In the genomic region with DNA sequence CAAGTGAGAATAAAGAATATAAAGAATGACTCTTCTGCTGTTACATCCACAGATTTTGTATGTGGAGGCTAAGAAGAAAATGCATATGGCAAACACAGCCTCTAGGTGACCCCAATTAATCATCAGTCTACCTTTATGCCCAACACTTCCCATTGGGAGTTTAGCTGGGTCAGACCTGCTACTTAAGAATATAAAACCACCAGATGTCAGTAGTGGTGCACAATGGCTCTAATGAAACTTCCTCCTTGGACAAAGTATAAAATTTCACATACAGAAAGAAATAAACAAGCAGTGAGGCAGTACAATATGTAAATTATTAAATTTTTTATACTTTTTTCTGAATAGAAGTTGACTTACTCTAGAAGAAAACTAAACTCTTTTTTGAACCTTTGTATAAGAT, we compare ENCODE assay signal across 10 cellular contexts.
DNase-seq lines count a peak whose midpoint lies in the region; ATAC-seq, FAIRE-seq and TF ChIP-seq lines count a peak whose summit lies in the region.
"Had no signal": no experiment of that assay in that cellular context is flagged by ENCODE, and none has a peak within 500 bp of the region (broad histone marks: within the 10 kb centered on the region; RNA-seq: fewer than 3 reads in every experiment).

No MANE protein-coding gene starts in this region.

- H3K4me2 ChIP-seq in MM.1S (ENCODE audit: low read depth, low read length) (no peak overlapping the region), neural cell (ENCODE audit: low read length) (no peak overlapping the region)

- intact Hi-C loops in dorsolateral prefrontal cortex (cut with DNase I): no loop called here
- intact Hi-C loops in CD4-positive, alpha-beta T cell (cut with DNase I, micrococcal nuclease): loop anchor here in 1 of 2 experiments (5.0 kb wide), 1 partner anchor 48 kb away; no protein-coding TSS in a partner anchor

- TF ChIP-seq CTCF in D721Med (IDR thresholded peaks at IDR 0.05; ENCODE audit: insufficient read depth, missing control alignments) (peak; percentile 28), MM.1S (IDR thresholded peaks at IDR 0.05; ENCODE audit: low read length) (no peak), dorsolateral prefrontal cortex (IDR thresholded peaks at IDR 0.05 in 54 of 56, conservative IDR thresholded peaks at IDR 0.05 in 2 of 56; ENCODE audit: low read depth in 1 of 56, partially characterized antibody in 56 of 56) (peak in 34 of 56 donors; percentile 7 to 63 (median 34)), neural cell (IDR thresholded peaks at IDR 0.05; ENCODE audit: poor library complexity, severe bottlenecking) (peak; percentile 43)
- no peak for TF ChIP-seq CTCF in CD4-positive, alpha-beta T cell (IDR thresholded peaks at IDR 0.05)

- DNase-seq in D721Med (ENCODE audit: insufficient read length, low spot score) (no peak), MM.1S (peak; percentile 9), dorsolateral prefrontal cortex (no peak), epidermal melanocyte (ENCODE audit: insufficient read length, low spot score) (no peak)
- no peak for DNase-seq in CD4-positive, alpha-beta T cell
- DNase-seq in activated CD8-positive, alpha-beta memory T cell treated with anti-CD3 and anti-CD28 coated beads, Interleukin-2, amount 10 ng/mL, durations not matched to agents 7 days and 5 days: no peak
- DNase-seq: activated CD4-positive, alpha-beta memory T cell treated with anti-CD3 and anti-CD28 coated beads, Interleukin-2, amount 10 ng/mL, durations not matched to agents 7 days and 5 days had no signal

- H3K27ac ChIP-seq in MM.1S (ENCODE audit: low read length): no peak overlapping the region
- no peak overlapping the region for H3K27ac ChIP-seq in dorsolateral prefrontal cortex
- no peak overlapping the region for H3K27ac ChIP-seq in neural cell (ENCODE audit: low read length)
- H3K27ac ChIP-seq in CD4-positive, alpha-beta T cell (ENCODE audit: low read depth, low read length): no peak overlapping the region
- H3K27ac ChIP-seq: suprapubic skin had no signal

- POLR2A ChIA-PET in CD4-positive, alpha-beta T cell (lab: Charles Lee): no interaction called here

- no peaks in the 10 kb centered on the region for H3K27me3 Mint-ChIP-seq in CD4-positive, alpha-beta T cell
- H3K27me3 Mint-ChIP-seq in activated CD8-positive, alpha-beta memory T cell treated with anti-CD3 and anti-CD28 coated beads, Interleukin-2, amount 10 ng/mL, durations not matched to agents 7 days and 5 days: no peaks in the 10 kb centered on the region
- H3K27me3 Mint-ChIP-seq: activated CD4-positive, alpha-beta memory T cell treated with anti-CD3 and anti-CD28 coated beads, Interleukin-2, amount 10 ng/mL, durations not matched to agents 7 days and 5 days had no signal

- no peak for FAIRE-seq in D721Med (lab: Jason Lieb, UNC)

- H3K36me3 ChIP-seq in MM.1S (replicated peaks; ENCODE audit: insufficient read depth, low read length): no peaks in the 10 kb centered on the region
- no peaks in the 10 kb centered on the region for H3K36me3 ChIP-seq in neural cell (ENCODE audit: insufficient read depth, low read length)
- H3K36me3 ChIP-seq: suprapubic skin had no signal

- H3K4me3 ChIP-seq in MM.1S (ENCODE audit: low read length): no peak overlapping the region
- H3K4me3 ChIP-seq in dorsolateral prefrontal cortex: no peak overlapping the region
- H3K4me3 ChIP-seq in neural cell (ENCODE audit: low read length): no peak overlapping the region
- H3K4me3 ChIP-seq: suprapubic skin had no signal

- CTCF ChIA-PET in CD4-positive, alpha-beta T cell (lab: Charles Lee): no interaction called here
- CTCF ChIA-PET in activated CD8-positive, alpha-beta memory T cell treated with anti-CD3 and anti-CD28 coated beads, Interleukin-2, amount 10 ng/mL, durations not matched to agents 7 days and 5 days (lab: Charles Lee): no interaction called here

- H3K27ac Mint-ChIP-seq in CD4-positive, alpha-beta T cell: no peak overlapping the region
- H3K27ac Mint-ChIP-seq in activated CD8-positive, alpha-beta memory T cell treated with anti-CD3 and anti-CD28 coated beads, Interleukin-2, amount 10 ng/mL, durations not matched to agents 7 days and 5 days: no peak overlapping the region
- H3K27ac Mint-ChIP-seq: activated CD4-positive, alpha-beta memory T cell treated with anti-CD3 and anti-CD28 coated beads, Interleukin-2, amount 10 ng/mL, durations not matched to agents 7 days and 5 days had no signal

- peak; percentile 48 for TF ChIP-seq RAD21 in neural cell (conservative IDR thresholded peaks at IDR 0.05)

- no peaks in the 10 kb centered on the region for H3F3A ChIP-seq in MM.1S (ENCODE audit: insufficient read depth, low read length)
- H3F3A ChIP-seq in neural cell (ENCODE audit: insufficient read depth, low read length, poor library complexity, severe bottlenecking): no peaks in the 10 kb centered on the region

- H3K9me2 ChIP-seq in MM.1S (replicated peaks; ENCODE audit: insufficient read depth, low read length) (no peaks in the 10 kb centered on the region), neural cell (ENCODE audit: insufficient read depth, low read length) (no peaks in the 10 kb centered on the region)

- H4K20me1 ChIP-seq in MM.1S (ENCODE audit: insufficient read depth, low read length) (no peaks in the 10 kb centered on the region), neural cell (ENCODE audit: insufficient read depth) (no peaks in the 10 kb centered on the region)

- no peak for ATAC-seq in CD4-positive, alpha-beta T cell (ENCODE audit: poor library complexity)
- ATAC-seq in GM18861 (IDR thresholded peaks at IDR 0.05; ENCODE audit: unreplicated experiment): no peak
- ATAC-seq in activated CD8-positive, alpha-beta memory T cell treated with anti-CD3 and anti-CD28 coated beads, Interleukin-2, amount 10 ng/mL, durations not matched to agents 7 days and 5 days: no peak

- H3K9ac ChIP-seq in MM.1S (ENCODE audit: low read length) (no peak overlapping the region), neural cell (ENCODE audit: low read length) (no peak overlapping the region)

- no peaks in the 10 kb centered on the region for H3K36me3 Mint-ChIP-seq in CD4-positive, alpha-beta T cell (ENCODE audit: low read depth)
- H3K36me3 Mint-ChIP-seq in activated CD8-positive, alpha-beta memory T cell treated with anti-CD3 and anti-CD28 coated beads, Interleukin-2, amount 10 ng/mL, durations not matched to agents 7 days and 5 days: no peaks in the 10 kb centered on the region

- no peak for TF ChIP-seq EP300 in neural cell (conservative IDR thresholded peaks at IDR 0.05; ENCODE audit: poor library complexity, severe bottlenecking)

- no peak overlapping the region for H3K4me3 Mint-ChIP-seq in CD4-positive, alpha-beta T cell
- no peak overlapping the region for H3K4me3 Mint-ChIP-seq in activated CD8-positive, alpha-beta memory T cell treated with anti-CD3 and anti-CD28 coated beads, Interleukin-2, amount 10 ng/mL, durations not matched to agents 7 days and 5 days
- H3K4me3 Mint-ChIP-seq: activated CD4-positive, alpha-beta memory T cell treated with anti-CD3 and anti-CD28 coated beads, Interleukin-2, amount 10 ng/mL, durations not matched to agents 7 days and 5 days had no signal

- peaks cover 5% of the 10 kb centered on the region for H3K9me3 Mint-ChIP-seq in CD4-positive, alpha-beta T cell
- peaks cover 5% of the 10 kb centered on the region for H3K9me3 Mint-ChIP-seq in activated CD8-positive, alpha-beta memory T cell treated with anti-CD3 and anti-CD28 coated beads, Interleukin-2, amount 10 ng/mL, durations not matched to agents 7 days and 5 days (ENCODE audit: low read depth)

- no peak overlapping the region for H2AFZ ChIP-seq in MM.1S (ENCODE audit: low read length)
- no peak overlapping the region for H2AFZ ChIP-seq in neural cell (ENCODE audit: low read depth, low read length)

- H3K4me1 Mint-ChIP-seq in CD4-positive, alpha-beta T cell (ENCODE audit: low read depth): no peaks in the 10 kb centered on the region
- H3K4me1 Mint-ChIP-seq in activated CD8-positive, alpha-beta memory T cell treated with anti-CD3 and anti-CD28 coated beads, Interleukin-2, amount 10 ng/mL, durations not matched to agents 7 days and 5 days: no peaks in the 10 kb centered on the region
- H3K4me1 Mint-ChIP-seq: activated CD4-positive, alpha-beta memory T cell treated with anti-CD3 and anti-CD28 coated beads, Interleukin-2, amount 10 ng/mL, durations not matched to agents 7 days and 5 days had no signal

- H3K27me3 ChIP-seq in MM.1S (replicated peaks; ENCODE audit: insufficient read depth, low read length) (no peaks in the 10 kb centered on the region), dorsolateral prefrontal cortex (no peaks in the 10 kb centered on the region), neural cell (ENCODE audit: insufficient read depth, low read depth, low read length) (no peaks in the 10 kb centered on the region)
- H3K27me3 ChIP-seq in CD4-positive, alpha-beta T cell (ENCODE audit: control insufficient read depth, insufficient read depth, low read length): no peaks in the 10 kb centered on the region
- H3K27me3 ChIP-seq: suprapubic skin had no signal

- no peaks in the 10 kb centered on the region for H3K79me2 ChIP-seq in MM.1S (ENCODE audit: low read length)
- H3K79me2 ChIP-seq in neural cell (replicated peaks; ENCODE audit: insufficient read depth, low read length): no peaks in the 10 kb centered on the region

- no peaks in the 10 kb centered on the region for H3K4me1 ChIP-seq in MM.1S (ENCODE audit: low read length)
- H3K4me1 ChIP-seq: suprapubic skin had no signal

- no peaks in the 10 kb centered on the region for H3K9me3 ChIP-seq in MM.1S (replicated peaks; ENCODE audit: insufficient read depth, low read length)
- no peaks in the 10 kb centered on the region for H3K9me3 ChIP-seq in neural cell (ENCODE audit: low read length)
- no peaks in the 10 kb centered on the region for H3K9me3 ChIP-seq in CD4-positive, alpha-beta T cell (ENCODE audit: control insufficient read depth, low read length)
- H3K9me3 ChIP-seq: suprapubic skin had no signal

Comparison
In these comparisons a context has a peak if more than half of its experiments do, and no peak if none do; other contexts are left out.
1. CTCF ChIP-seq: peak in D721Med (single experiment), dorsolateral prefrontal cortex (34 of 56) and neural cell (single experiment); none in MM.1S (single experiment) and CD4-positive, alpha-beta T cell (single experiment).